Comparison of ENCODE assay signal across 1 cellular context in genomic region chr11:83140691-83141455, GRCh38.
TF ChIP-seq lines count a peak whose summit lies in the region.

No MANE protein-coding gene starts in this region.

TF ChIP-seq in HepG2, 621 proteins besides CTCF, POLR2A, EP300 and RAD21 (continued from another document):
- no peak for TF ChIP-seq RELA (CRISPR knock-in tag; IDR thresholded peaks at IDR 0.05)
- TF ChIP-seq THYN1 (CRISPR knock-in tag; IDR thresholded peaks at IDR 0.05; ENCODE audit: borderline replicate concordance, low read depth): no peak
- TF ChIP-seq ZNF781 (CRISPR knock-in tag; IDR thresholded peaks at IDR 0.05; ENCODE audit: borderline replicate concordance, not compliant biosample characterization): no peak
- no peak for TF ChIP-seq FOSL2 (CRISPR knock-in tag; IDR thresholded peaks at IDR 0.05)
- TF ChIP-seq ZNF121 (CRISPR knock-in tag; IDR thresholded peaks at IDR 0.05): no peak
- no peak for TF ChIP-seq THAP11 (CRISPR knock-in tag; IDR thresholded peaks at IDR 0.05)
- TF ChIP-seq KLF12 (CRISPR knock-in tag; IDR thresholded peaks at IDR 0.05; ENCODE audit: borderline replicate concordance): no peak
- no peak for TF ChIP-seq ZNF629 (CRISPR knock-in tag; conservative IDR thresholded peaks at IDR 0.05)
- TF ChIP-seq ZNF569 (CRISPR knock-in tag; IDR thresholded peaks at IDR 0.05; ENCODE audit: borderline replicate concordance): no peak
- TF ChIP-seq ZBTB46 (CRISPR knock-in tag; IDR thresholded peaks at IDR 0.05; ENCODE audit: borderline replicate concordance): no peak
- TF ChIP-seq ZNF800 (CRISPR knock-in tag; IDR thresholded peaks at IDR 0.05): no peak
- TF ChIP-seq NR2F1 (CRISPR knock-in tag; IDR thresholded peaks at IDR 0.05): no peak
- TF ChIP-seq CC2D1A (CRISPR knock-in tag; IDR thresholded peaks at IDR 0.05): no peak
- TF ChIP-seq ZNF552 (CRISPR knock-in tag; IDR thresholded peaks at IDR 0.05; ENCODE audit: borderline replicate concordance): no peak
TF ChIP-seq in HepG2: peak in this region for 0.
